In genomic region chr14:30957813-30958370, GRCh38 we compare ENCODE assay signal across 15 cellular contexts.
DNase-seq lines count a peak whose midpoint lies in the region; ATAC-seq, FAIRE-seq and TF ChIP-seq lines count a peak whose summit lies in the region.
"Had no signal": no experiment of that assay in that cellular context is flagged by ENCODE, and none has a peak within 500 bp of the region (broad histone marks: within the 10 kb centered on the region; RNA-seq: fewer than 3 reads in every experiment).

No MANE protein-coding gene starts in this region.

- TF ChIP-seq CTCF in CD4-positive, alpha-beta T cell (IDR thresholded peaks at IDR 0.05) = no peak
- TF ChIP-seq CTCF in natural killer cell (IDR thresholded peaks at IDR 0.05) (no peak), neural progenitor cell (IDR thresholded peaks at IDR 0.05) (no peak)

- intact Hi-C loops in CD4-positive, alpha-beta T cell (cut with DNase I, micrococcal nuclease) = no loop called here
- intact Hi-C loops in natural killer cell (cut with micrococcal nuclease) = no loop called here

- H4K20me1 ChIP-seq in neural progenitor cell (ENCODE audit: low read depth) = peaks cover 49% of the 10 kb centered on the region

- no peak overlapping the region for H3K4me3 Mint-ChIP-seq in CD4-positive, alpha-beta T cell
- H3K4me3 Mint-ChIP-seq in natural killer cell (no peak overlapping the region), neural progenitor cell (no peak overlapping the region)
- H3K4me3 Mint-ChIP-seq: nephron had no signal

- H3K36me3 Mint-ChIP-seq in CD4-positive, alpha-beta T cell (ENCODE audit: low read depth) = peaks cover 60% of the 10 kb centered on the region
- H3K36me3 Mint-ChIP-seq in natural killer cell (no peaks in the 10 kb centered on the region), neural progenitor cell (peaks cover 16% of the 10 kb centered on the region)

- H3K36me3 ChIP-seq in neural progenitor cell = peaks cover 27% of the 10 kb centered on the region

- H3K27me3 Mint-ChIP-seq in CD4-positive, alpha-beta T cell = no peaks in the 10 kb centered on the region
- H3K27me3 Mint-ChIP-seq in natural killer cell (ENCODE audit: low read depth in 2 of 2) = no peaks in the 10 kb centered on the region
- H3K27me3 Mint-ChIP-seq in neural progenitor cell (ENCODE audit: insufficient read depth, low read depth) = no peaks in the 10 kb centered on the region

- H3K4me2 ChIP-seq in neural progenitor cell = no peak overlapping the region
- H3K4me2 ChIP-seq: BLaER1 had no signal

- CTCF ChIA-PET in CD4-positive, alpha-beta T cell (lab: Charles Lee) = no interaction called here

- POLR2A ChIA-PET in CD4-positive, alpha-beta T cell (lab: Charles Lee) = no interaction called here

- no peak for TF ChIP-seq POLR2A in erythroblast (IDR thresholded peaks at IDR 0.05; ENCODE audit: low read length)

- H3K4me3 ChIP-seq in neural progenitor cell = no peak overlapping the region
- H3K4me3 ChIP-seq: BLaER1, dorsolateral prefrontal cortex had no signal

- H3K27ac Mint-ChIP-seq in CD4-positive, alpha-beta T cell = peak overlapping the region; percentile 15
- H3K27ac Mint-ChIP-seq in natural killer cell (peak overlapping the region in 1 of 2 donors; percentile 4), neural progenitor cell (no peak overlapping the region)

- no peak for DNase-seq in CD4-positive, alpha-beta T cell
- DNase-seq in GM19239 (ENCODE audit: insufficient read length, low spot score) = no peak
- DNase-seq in glomerular visceral epithelial cell (ENCODE audit: extremely low spot score) = peak; percentile 38
- DNase-seq in natural killer cell = no peak
- DNase-seq in neural progenitor cell (ENCODE audit: low spot score) = no peak
- no peak for DNase-seq in erythroblast (lab: John Stamatoyannopoulos, UW)
- no peak for DNase-seq in activated T-cell treated with anti-CD3 and anti-CD28 coated beads for 4 hours
- DNase-seq: aorta, dorsolateral prefrontal cortex, foreskin fibroblast, IMR-90, NCI-H187 treated with DMSO at 0.1 percent for 48 hours had no signal

- H3F3A ChIP-seq in neural progenitor cell (ENCODE audit: low read depth) = no peaks in the 10 kb centered on the region

- H2AFZ ChIP-seq in neural progenitor cell (replicated peaks) = no peak overlapping the region

- no peaks in the 10 kb centered on the region for H3K9me3 Mint-ChIP-seq in CD4-positive, alpha-beta T cell
- H3K9me3 Mint-ChIP-seq in natural killer cell = no peaks in the 10 kb centered on the region
- peaks cover under 1% of the 10 kb centered on the region for H3K9me3 Mint-ChIP-seq in neural progenitor cell
- H3K9me3 Mint-ChIP-seq: nephron had no signal

- no peak for ATAC-seq in CD4-positive, alpha-beta T cell (ENCODE audit: poor library complexity)
- ATAC-seq in HG03175 (IDR thresholded peaks at IDR 0.05; ENCODE audit: unreplicated experiment) = peak; percentile 91
- no peak for ATAC-seq in natural killer cell

- FAIRE-seq in GM19239 (lab: Jason Lieb, UNC) = peak; percentile 90

- H3K9ac ChIP-seq in neural progenitor cell = no peak overlapping the region
- H3K9ac ChIP-seq: BLaER1 had no signal

- peaks cover 34% of the 10 kb centered on the region for H3K4me1 Mint-ChIP-seq in CD4-positive, alpha-beta T cell (ENCODE audit: low read depth)
- H3K4me1 Mint-ChIP-seq in natural killer cell (peaks cover 23 to 29% of the 10 kb centered on the region in 2 donors), neural progenitor cell (peaks cover 2% of the 10 kb centered on the region)

- H3K27me3 ChIP-seq in CD4-positive, alpha-beta T cell (ENCODE audit: control insufficient read depth, insufficient read depth, low read length) = no peaks in the 10 kb centered on the region
- H3K27me3 ChIP-seq in neural progenitor cell = no peaks in the 10 kb centered on the region
- H3K27me3 ChIP-seq: BLaER1, dorsolateral prefrontal cortex had no signal

- no peaks in the 10 kb centered on the region for H3K4me1 ChIP-seq in neural progenitor cell

- peaks cover 88% of the 10 kb centered on the region for H3K79me2 ChIP-seq in neural progenitor cell (ENCODE audit: low read depth)

- H3K27ac ChIP-seq in CD4-positive, alpha-beta T cell (ENCODE audit: low read depth, low read length) = no peak overlapping the region
- H3K27ac ChIP-seq in neural progenitor cell = no peak overlapping the region
- H3K27ac ChIP-seq: BLaER1, dorsolateral prefrontal cortex had no signal

- H3K9me3 ChIP-seq in CD4-positive, alpha-beta T cell (ENCODE audit: control insufficient read depth, low read length) = no peaks in the 10 kb centered on the region
- no peaks in the 10 kb centered on the region for H3K9me3 ChIP-seq in neural progenitor cell (ENCODE audit: low read depth)
- H3K9me3 ChIP-seq: BLaER1 had no signal
